ENCODE assay signal across 1 cellular context in the genomic region with DNA sequence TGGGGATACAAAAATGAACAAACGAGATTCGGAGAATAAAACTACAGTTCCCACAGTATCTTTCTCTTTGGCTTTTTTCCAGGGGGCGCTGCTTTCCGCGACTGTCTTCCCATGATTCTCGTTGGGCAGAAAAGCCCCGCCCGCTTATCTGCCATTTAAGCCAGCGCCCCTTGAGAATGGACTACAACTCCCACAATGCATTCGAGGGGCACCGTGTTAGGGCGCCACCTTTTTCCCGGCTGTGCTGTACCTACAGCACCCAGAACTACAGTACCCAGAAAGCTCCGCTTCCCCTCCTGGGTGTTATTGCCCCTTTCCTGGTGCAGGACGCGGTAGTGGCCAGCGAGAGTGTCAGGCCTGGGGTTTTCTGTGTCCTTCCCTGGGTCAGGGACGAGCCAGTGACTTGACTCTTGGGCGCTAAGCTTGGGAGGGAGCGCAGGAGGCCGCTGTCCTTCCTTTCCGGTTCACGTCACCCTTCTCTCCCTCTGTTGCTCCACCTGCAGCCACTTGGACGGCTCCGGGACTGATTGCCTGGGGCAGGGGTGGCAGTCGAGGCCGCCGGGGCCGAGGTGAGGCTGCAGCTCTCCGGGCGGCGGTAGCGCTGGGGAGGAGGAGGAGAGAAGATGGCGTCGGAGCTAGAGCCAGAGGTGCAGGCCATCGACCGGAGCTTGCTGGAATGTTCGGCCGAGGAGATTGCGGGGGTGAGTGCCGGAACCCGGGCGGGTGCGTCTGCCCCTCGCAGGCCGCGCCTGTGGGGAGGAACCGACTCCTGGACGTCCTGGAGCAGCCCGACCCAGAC.
TF ChIP-seq lines count a peak whose summit lies in the region.

Gene UBR2, plus strand, starts transcription at position 333 of the 799 bp plus-strand sequence. Its CDS starts 291 bp downstream, at position 624.

TF ChIP-seq in WTC11, 78 proteins besides CTCF, POLR2A, EP300 and RAD21 (continued from another document and continues in another):
- TF ChIP-seq ATF6 (CRISPR knock-in tag; IDR thresholded peaks at IDR 0.05) (no peak), CBFB (CRISPR knock-in tag; IDR thresholded peaks at IDR 0.05; ENCODE audit: low read depth) (no peak), CDX4 (CRISPR knock-in tag; IDR thresholded peaks at IDR 0.05; ENCODE audit: borderline replicate concordance) (no peak), TCF7 (CRISPR knock-in tag; IDR thresholded peaks at IDR 0.05; ENCODE audit: low read depth) (no peak), ZNF671 (CRISPR knock-in tag; IDR thresholded peaks at IDR 0.05) (no peak), ZNF232 (CRISPR knock-in tag; IDR thresholded peaks at IDR 0.05) (no peak), IRF1 (CRISPR knock-in tag; IDR thresholded peaks at IDR 0.05) (no peak), SMAD4 (CRISPR knock-in tag; IDR thresholded peaks at IDR 0.05) (no peak), SP1 (CRISPR knock-in tag; conservative IDR thresholded peaks at IDR 0.05) (peak; percentile 84), RELA (CRISPR knock-in tag; IDR thresholded peaks at IDR 0.05; ENCODE audit: borderline replicate concordance) (peak; percentile 54; the same call in 1 of the 2 replicates), TEAD4 (CRISPR knock-in tag; IDR thresholded peaks at IDR 0.05) (0 out of 2 replicates have a peak, but pooled peaks have one; percentile 15), SMAD3 (CRISPR knock-in tag; IDR thresholded peaks at IDR 0.05; ENCODE audit: borderline replicate concordance) (no peak), HMGXB4 (CRISPR knock-in tag; IDR thresholded peaks at IDR 0.05) (peak; percentile 81), ZNF416 (CRISPR knock-in tag; IDR thresholded peaks at IDR 0.05) (no peak), ZSCAN18 (CRISPR knock-in tag; IDR thresholded peaks at IDR 0.05) (no peak), FOXP1 (CRISPR knock-in tag; IDR thresholded peaks at IDR 0.05; ENCODE audit: borderline replicate concordance) (peak; percentile 85), NR3C1 (CRISPR knock-in tag; conservative IDR thresholded peaks at IDR 0.05; ENCODE audit: low read depth) (no peak), MYBL2 (CRISPR knock-in tag; IDR thresholded peaks at IDR 0.05) (no peak), ARID4B (CRISPR knock-in tag; IDR thresholded peaks at IDR 0.05; ENCODE audit: borderline replicate concordance) (peak; percentile 61; the same call in 1 of the 2 replicates), ATF1 (CRISPR knock-in tag; IDR thresholded peaks at IDR 0.05) (no peak), NR1H2 (CRISPR knock-in tag; IDR thresholded peaks at IDR 0.05) (no peak), HMGA2 (CRISPR knock-in tag; IDR thresholded peaks at IDR 0.05) (no peak), CREB1 (CRISPR knock-in tag; IDR thresholded peaks at IDR 0.05) (no peak), CREM (CRISPR knock-in tag; IDR thresholded peaks at IDR 0.05) (peak; percentile 78), ZNF317 (CRISPR knock-in tag; IDR thresholded peaks at IDR 0.05; ENCODE audit: borderline replicate concordance, low read depth) (no peak)
- TF ChIP-seq, protein P1, sequence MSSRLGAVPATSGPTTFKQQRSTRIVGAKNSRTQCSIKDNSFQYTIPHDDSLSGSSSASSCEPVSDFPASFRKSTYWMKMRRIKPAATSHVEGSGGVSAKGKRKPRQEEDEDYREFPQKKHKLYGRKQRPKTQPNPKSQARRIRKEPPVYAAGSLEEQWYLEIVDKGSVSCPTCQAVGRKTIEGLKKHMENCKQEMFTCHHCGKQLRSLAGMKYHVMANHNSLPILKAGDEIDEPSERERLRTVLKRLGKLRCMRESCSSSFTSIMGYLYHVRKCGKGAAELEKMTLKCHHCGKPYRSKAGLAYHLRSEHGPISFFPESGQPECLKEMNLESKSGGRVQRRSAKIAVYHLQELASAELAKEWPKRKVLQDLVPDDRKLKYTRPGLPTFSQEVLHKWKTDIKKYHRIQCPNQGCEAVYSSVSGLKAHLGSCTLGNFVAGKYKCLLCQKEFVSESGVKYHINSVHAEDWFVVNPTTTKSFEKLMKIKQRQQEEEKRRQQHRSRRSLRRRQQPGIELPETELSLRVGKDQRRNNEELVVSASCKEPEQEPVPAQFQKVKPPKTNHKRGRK (CRISPR knock-in tag; IDR thresholded peaks at IDR 0.05; ENCODE audit: borderline replicate concordance): no peak
- TF ChIP-seq, protein P2, sequence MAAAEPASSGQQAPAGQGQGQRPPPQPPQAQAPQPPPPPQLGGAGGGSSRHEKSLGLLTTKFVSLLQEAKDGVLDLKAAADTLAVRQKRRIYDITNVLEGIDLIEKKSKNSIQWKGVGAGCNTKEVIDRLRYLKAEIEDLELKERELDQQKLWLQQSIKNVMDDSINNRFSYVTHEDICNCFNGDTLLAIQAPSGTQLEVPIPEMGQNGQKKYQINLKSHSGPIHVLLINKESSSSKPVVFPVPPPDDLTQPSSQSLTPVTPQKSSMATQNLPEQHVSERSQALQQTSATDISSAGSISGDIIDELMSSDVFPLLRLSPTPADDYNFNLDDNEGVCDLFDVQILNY (CRISPR knock-in tag; IDR thresholded peaks at IDR 0.05): no peak; the same call in 1 of the 2 replicates
- TF ChIP-seq, protein P3, sequence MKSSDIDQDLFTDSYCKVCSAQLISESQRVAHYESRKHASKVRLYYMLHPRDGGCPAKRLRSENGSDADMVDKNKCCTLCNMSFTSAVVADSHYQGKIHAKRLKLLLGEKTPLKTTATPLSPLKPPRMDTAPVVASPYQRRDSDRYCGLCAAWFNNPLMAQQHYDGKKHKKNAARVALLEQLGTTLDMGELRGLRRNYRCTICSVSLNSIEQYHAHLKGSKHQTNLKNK (CRISPR knock-in tag; IDR thresholded peaks at IDR 0.05): no peak
- TF ChIP-seq, protein P4, sequence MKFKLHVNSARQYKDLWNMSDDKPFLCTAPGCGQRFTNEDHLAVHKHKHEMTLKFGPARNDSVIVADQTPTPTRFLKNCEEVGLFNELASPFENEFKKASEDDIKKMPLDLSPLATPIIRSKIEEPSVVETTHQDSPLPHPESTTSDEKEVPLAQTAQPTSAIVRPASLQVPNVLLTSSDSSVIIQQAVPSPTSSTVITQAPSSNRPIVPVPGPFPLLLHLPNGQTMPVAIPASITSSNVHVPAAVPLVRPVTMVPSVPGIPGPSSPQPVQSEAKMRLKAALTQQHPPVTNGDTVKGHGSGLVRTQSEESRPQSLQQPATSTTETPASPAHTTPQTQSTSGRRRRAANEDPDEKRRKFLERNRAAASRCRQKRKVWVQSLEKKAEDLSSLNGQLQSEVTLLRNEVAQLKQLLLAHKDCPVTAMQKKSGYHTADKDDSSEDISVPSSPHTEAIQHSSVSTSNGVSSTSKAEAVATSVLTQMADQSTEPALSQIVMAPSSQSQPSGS (CRISPR knock-in tag; IDR thresholded peaks at IDR 0.05; ENCODE audit: borderline replicate concordance, low read depth): no peak
- TF ChIP-seq, protein P5, sequence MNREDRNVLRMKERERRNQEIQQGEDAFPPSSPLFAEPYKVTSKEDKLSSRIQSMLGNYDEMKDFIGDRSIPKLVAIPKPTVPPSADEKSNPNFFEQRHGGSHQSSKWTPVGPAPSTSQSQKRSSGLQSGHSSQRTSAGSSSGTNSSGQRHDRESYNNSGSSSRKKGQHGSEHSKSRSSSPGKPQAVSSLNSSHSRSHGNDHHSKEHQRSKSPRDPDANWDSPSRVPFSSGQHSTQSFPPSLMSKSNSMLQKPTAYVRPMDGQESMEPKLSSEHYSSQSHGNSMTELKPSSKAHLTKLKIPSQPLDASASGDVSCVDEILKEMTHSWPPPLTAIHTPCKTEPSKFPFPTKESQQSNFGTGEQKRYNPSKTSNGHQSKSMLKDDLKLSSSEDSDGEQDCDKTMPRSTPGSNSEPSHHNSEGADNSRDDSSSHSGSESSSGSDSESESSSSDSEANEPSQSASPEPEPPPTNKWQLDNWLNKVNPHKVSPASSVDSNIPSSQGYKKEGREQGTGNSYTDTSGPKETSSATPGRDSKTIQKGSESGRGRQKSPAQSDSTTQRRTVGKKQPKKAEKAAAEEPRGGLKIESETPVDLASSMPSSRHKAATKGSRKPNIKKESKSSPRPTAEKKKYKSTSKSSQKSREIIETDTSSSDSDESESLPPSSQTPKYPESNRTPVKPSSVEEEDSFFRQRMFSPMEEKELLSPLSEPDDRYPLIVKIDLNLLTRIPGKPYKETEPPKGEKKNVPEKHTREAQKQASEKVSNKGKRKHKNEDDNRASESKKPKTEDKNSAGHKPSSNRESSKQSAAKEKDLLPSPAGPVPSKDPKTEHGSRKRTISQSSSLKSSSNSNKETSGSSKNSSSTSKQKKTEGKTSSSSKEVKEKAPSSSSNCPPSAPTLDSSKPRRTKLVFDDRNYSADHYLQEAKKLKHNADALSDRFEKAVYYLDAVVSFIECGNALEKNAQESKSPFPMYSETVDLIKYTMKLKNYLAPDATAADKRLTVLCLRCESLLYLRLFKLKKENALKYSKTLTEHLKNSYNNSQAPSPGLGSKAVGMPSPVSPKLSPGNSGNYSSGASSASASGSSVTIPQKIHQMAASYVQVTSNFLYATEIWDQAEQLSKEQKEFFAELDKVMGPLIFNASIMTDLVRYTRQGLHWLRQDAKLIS (CRISPR knock-in tag; IDR thresholded peaks at IDR 0.05; ENCODE audit: borderline replicate concordance): no peak
